ENCODE assay signal across 12 cellular contexts in genomic region chr15:63243776-63244175, GRCh38. TPM values are rescaled to one million over a fixed set of nuclear protein-coding genes. Genes with fewer than 3 reads are reported as not detected.
DNase-seq lines count a peak whose midpoint lies in the region; ATAC-seq, FAIRE-seq and TF ChIP-seq lines count a peak whose summit lies in the region.
"Had no signal": no experiment of that assay in that cellular context is flagged by ENCODE, and none has a peak within 500 bp of the region (broad histone marks: within the 10 kb centered on the region; RNA-seq: fewer than 3 reads in every experiment).

No MANE protein-coding gene starts in this region.

- H4K20me1 ChIP-seq in DOHH2 (ENCODE audit: control insufficient read depth, insufficient read depth, low read depth, low read length) = no peaks in the 10 kb centered on the region
- H4K20me1 ChIP-seq in astrocyte (ENCODE audit: insufficient read depth, low read length) = no peaks in the 10 kb centered on the region

- H3K36me3 ChIP-seq in A673 (ENCODE audit: insufficient read depth, low read length, poor library complexity, severe bottlenecking) (peaks cover 5% of the 10 kb centered on the region), DOHH2 (ENCODE audit: control insufficient read depth, low read length) (peaks cover 19% of the 10 kb centered on the region), astrocyte (ENCODE audit: insufficient read depth, low read length) (no peaks in the 10 kb centered on the region)

- POLR2A ChIA-PET in A673 (lab: Charles Lee; ENCODE audit: low non-redundant PET) = no interaction called here

- DNase-seq in A673 (ENCODE audit: low spot score) (no peak), astrocyte (ENCODE audit: low read depth) (peak; percentile 70), naive B cell (no peak), iPS-NIHi7 (ENCODE audit: extremely low spot score) (no peak)
- DNase-seq: activated CD4-positive, alpha-beta T cell treated with anti-CD3 and anti-CD28 coated beads for 1 hour; Calu3; NCI-H146; RPMI8226 had no signal

- H3K4me3 ChIP-seq in A673 (ENCODE audit: low read depth, low read length, poor library complexity, severe bottlenecking) (no peak overlapping the region), DOHH2 (ENCODE audit: low read length) (no peak overlapping the region), astrocyte (ENCODE audit: insufficient read depth, low read depth, low read length) (no peak overlapping the region)

- ATAC-seq in naive B cell (ENCODE audit: low read depth in 2 of 2) = peak in 1 of 2 donors; percentile 41
- ATAC-seq in HG02610 (IDR thresholded peaks at IDR 0.05; ENCODE audit: unreplicated experiment) = no peak
- ATAC-seq in GM18511 (IDR thresholded peaks at IDR 0.05; ENCODE audit: unreplicated experiment) = no peak
- ATAC-seq in HG02840 (IDR thresholded peaks at IDR 0.05; ENCODE audit: low FRiP score, unreplicated experiment) = no peak

- no peaks in the 10 kb centered on the region for H3F3A ChIP-seq in DOHH2 (ENCODE audit: control insufficient read depth, insufficient read depth)

- H3K4me2 ChIP-seq in DOHH2 (ENCODE audit: low read length) (peak overlapping the region; percentile 7; the same call in 1 of the 2 replicates), astrocyte (ENCODE audit: low read length) (no peak overlapping the region)

- peak overlapping the region; percentile 97 for H3K27ac Mint-ChIP-seq in astrocyte (ENCODE audit: unreplicated experiment)
- peak overlapping the region in 5 of 6 donors; percentile 71 to 89 (median 77) for H3K27ac Mint-ChIP-seq in naive B cell

- H3K27me3 ChIP-seq in A673 (replicated peaks; ENCODE audit: insufficient read depth, low read depth, low read length, poor library complexity) (no peaks in the 10 kb centered on the region), DOHH2 (ENCODE audit: control insufficient read depth, low read length) (no peaks in the 10 kb centered on the region), astrocyte (ENCODE audit: insufficient read depth, low read length) (no peaks in the 10 kb centered on the region)

- FAIRE-seq in astrocyte (lab: Jason Lieb, UNC) = no peak

- intact Hi-C loops in A673 (cut with micrococcal nuclease; ENCODE audit: unreplicated experiment) = no loop called here

- H3K4me3 Mint-ChIP-seq in astrocyte (ENCODE audit: unreplicated experiment) (no peak overlapping the region), naive B cell (peak overlapping the region in 1 of 8 donors; percentile 4)

- H3K27ac ChIP-seq in A673 (ENCODE audit: low read depth, low read length, poor library complexity, severe bottlenecking) (peak overlapping the region; percentile 70), DOHH2 (ENCODE audit: low read depth, low read length) (no peak overlapping the region), astrocyte (ENCODE audit: low read depth, low read length) (peak overlapping the region; percentile 55)

- no TSS peak for BruUV-seq in A673 (replicated peaks; lab: Mats Ljungman, UMichigan)

- H3K27me3 Mint-ChIP-seq in astrocyte (ENCODE audit: low read depth, unreplicated experiment) = no peaks in the 10 kb centered on the region
- H3K27me3 Mint-ChIP-seq in naive B cell = no peaks in the 10 kb centered on the region

- no peak for TF ChIP-seq CTCF in A673 (conservative IDR thresholded peaks at IDR 0.05; ENCODE audit: low read depth, low read length)
- TF ChIP-seq CTCF in DOHH2 (IDR thresholded peaks at IDR 0.05; ENCODE audit: low read depth, low read length, poor library complexity, severe bottlenecking) = no peak
- TF ChIP-seq CTCF in astrocyte (IDR thresholded peaks at IDR 0.05; ENCODE audit: insufficient read depth, low read depth, low read length) = no peak

- H3K9me3 ChIP-seq in A673 (ENCODE audit: low read depth, low read length, poor library complexity, severe bottlenecking) (peaks cover 8% of the 10 kb centered on the region), DOHH2 (ENCODE audit: control insufficient read depth, insufficient read depth, low read length) (no peaks in the 10 kb centered on the region), astrocyte (ENCODE audit: insufficient read depth, low read depth, low read length) (no peaks in the 10 kb centered on the region)

- CTCF ChIA-PET in A673 (lab: Charles Lee) = interaction anchor here (0.5 kb wide), 1 partner anchor 11 kb away, joined by 3 read pairs; no protein-coding TSS in a partner anchor

- H2AFZ ChIP-seq in astrocyte (ENCODE audit: low read depth, low read length) = no peak overlapping the region

- H3K9me3 Mint-ChIP-seq in astrocyte (ENCODE audit: unreplicated experiment) (peaks cover 6% of the 10 kb centered on the region), naive B cell (peaks cover 0 to 8% (median 3%) of the 10 kb centered on the region in 7 donors)

- H3K36me3 Mint-ChIP-seq in astrocyte (ENCODE audit: low read depth, unreplicated experiment) (peaks cover 18% of the 10 kb centered on the region), naive B cell (peaks cover 19 to 24% of the 10 kb centered on the region in 2 donors)

- H3K4me1 Mint-ChIP-seq in astrocyte (ENCODE audit: low read depth, unreplicated experiment) (peaks cover 33% of the 10 kb centered on the region), naive B cell (peaks cover 22 to 45% (median 45%) of the 10 kb centered on the region in 3 donors)

- no peaks in the 10 kb centered on the region for H3K9me2 ChIP-seq in DOHH2 (replicated peaks; ENCODE audit: control insufficient read depth, low read length)

- peaks cover 3% of the 10 kb centered on the region; the same call in 1 of the 2 replicates for H3K79me2 ChIP-seq in DOHH2 (ENCODE audit: control insufficient read depth, low read length)
- peaks cover 23% of the 10 kb centered on the region for H3K79me2 ChIP-seq in astrocyte (ENCODE audit: insufficient read depth, low read length)

- H3K4me1 ChIP-seq in A673 (ENCODE audit: insufficient read depth, low read length, poor library complexity, severe bottlenecking) (peaks cover 65% of the 10 kb centered on the region), DOHH2 (ENCODE audit: control insufficient read depth, low read length) (peaks cover 17% of the 10 kb centered on the region), astrocyte (ENCODE audit: insufficient read depth, low read length) (peaks cover 21% of the 10 kb centered on the region)

- no peak overlapping the region for H3K9ac ChIP-seq in astrocyte (ENCODE audit: low read length)

RNA-seq across cellular contexts. Expression of gene APH1B, which starts 33.6 kb away (rescaled TPM):
- total RNA-seq in A673 (2021) (6.2 and 8.1 TPM in 2 replicates), astrocyte (14.7 and 18.2 TPM in 2 replicates)
- polyA plus RNA-seq in naive B cell (ENCODE audit: low read depth in 6 of 6) = 10 to 100 TPM; 12.6 to 26.5 (median 20.0) TPM

RNA-seq across cellular contexts. Expression of gene RAB8B, which starts 54.4 kb away (rescaled TPM):
- 29.1 and 34.3 TPM in 2 replicates for total RNA-seq in A673 (2021)
- total RNA-seq in astrocyte = 45.7 and 49.3 TPM in 2 replicates
- 10 to 100 TPM; 24.4 to 64.4 (median 58.6) TPM for polyA plus RNA-seq in naive B cell (ENCODE audit: low read depth in 6 of 6)
